Comparison of ENCODE assay signal across 23 cellular contexts in the genomic region with DNA sequence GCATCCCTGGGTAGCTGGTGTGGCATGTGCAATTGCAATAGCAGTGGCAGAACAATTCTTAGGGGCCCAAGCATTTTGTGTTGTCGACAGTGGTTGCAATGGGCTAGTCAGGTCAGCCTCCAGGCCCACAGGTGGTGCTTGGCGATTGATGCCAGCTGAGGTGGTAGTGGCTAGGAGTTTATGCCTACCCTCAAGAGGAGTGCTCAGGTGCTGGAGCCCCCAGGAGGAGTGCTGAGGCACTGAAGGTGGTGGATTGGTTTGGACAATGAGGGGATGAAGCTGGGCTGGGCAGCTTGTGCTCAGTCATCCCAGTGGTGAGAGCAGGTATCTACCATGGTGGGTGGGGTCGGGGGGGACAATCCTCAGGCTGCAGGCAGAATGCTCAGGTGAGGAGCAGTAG.
"Had no signal": no experiment of that assay in that cellular context is flagged by ENCODE, and none has a peak within 500 bp of the region (broad histone marks: within the 10 kb centered on the region; RNA-seq: fewer than 3 reads in every experiment).

No MANE protein-coding gene starts in this region.

- DNase-seq: KBM-7, MV-4-11, NCI-H1092, NCI-H1105 treated with DMSO at 0.1 percent for 48 hours, NCI-H1417 treated with DMSO at 0.1 percent for 48 hours, NCI-H146, NCI-H1694 treated with DMSO at 0.1 percent for 48 hours, NCI-H1930, NCI-H2081, NCI-H2107, NCI-H226, NCI-H446, NCI-H510A, NCI-H524 treated with DMSO at 0.1 percent for 48 hours, NCI-H69, NCI-H774, RPMI8226, SHP77, SK-N-SH, SW 1271 had no signal

- H3K9me3 ChIP-seq: SK-N-SH had no signal

- H3K4me2 ChIP-seq: SK-N-SH had no signal

- H3K27ac ChIP-seq: HL-60 had no signal

- H3K9ac ChIP-seq: SK-N-SH had no signal

- FAIRE-seq: HTR-8/SVneo, RCC 7860 had no signal
